9 cellular contexts compared by ENCODE assay signal in genomic region chr10:104297697-104298660, GRCh38. TPM values are rescaled to one million over a fixed set of nuclear protein-coding genes. Genes with fewer than 3 reads are reported as not detected.
DNase-seq lines count a peak whose midpoint lies in the region; ATAC-seq and TF ChIP-seq lines count a peak whose summit lies in the region.
"Had no signal": no experiment of that assay in that cellular context is flagged by ENCODE, and none has a peak within 500 bp of the region (broad histone marks: within the 10 kb centered on the region; RNA-seq: fewer than 3 reads in every experiment).

No MANE protein-coding gene starts in this region.

- H3K4me1 Mint-ChIP-seq in stimulated activated naive B cell treated with anti-CD40 and anti-IgM and Interleukin-4, amounts not matched to agents 10 μg/mL and 1 μg/mL and 100 μg/mL, for 72 hours, result peaks cover 1 to 5% of the 10 kb centered on the region in 2 donors

- peak; percentile 60 for TF ChIP-seq CTCF in fibroblast of pulmonary artery (IDR thresholded peaks at IDR 0.05; ENCODE audit: low read length, missing control alignments)

- H3K36me3 Mint-ChIP-seq in stimulated activated naive B cell treated with anti-CD40 and anti-IgM and Interleukin-4, amounts not matched to agents 10 μg/mL and 1 μg/mL and 100 μg/mL, for 72 hours, result no peaks in the 10 kb centered on the region

- H3K27me3 Mint-ChIP-seq in stimulated activated naive B cell treated with anti-CD40 and anti-IgM and Interleukin-4, amounts not matched to agents 10 μg/mL and 1 μg/mL and 100 μg/mL, for 72 hours, result peaks cover 18 to 24% of the 10 kb centered on the region in 2 donors

- H3K4me3 ChIP-seq in fibroblast of pulmonary artery (replicated peaks; ENCODE audit: low read depth, low read length), result no peak overlapping the region

- peak; percentile 46 to 56 for ATAC-seq in stimulated activated naive B cell treated with anti-CD40 and anti-IgM and Interleukin-4, amounts not matched to agents 10 μg/mL and 1 μg/mL and 100 μg/mL, for 72 hours (replicated peaks)
- no peak for ATAC-seq in HG02981 (IDR thresholded peaks at IDR 0.05; ENCODE audit: unreplicated experiment)

- no peak overlapping the region for H3K27ac Mint-ChIP-seq in stimulated activated naive B cell treated with anti-CD40 and anti-IgM and Interleukin-4, amounts not matched to agents 10 μg/mL and 1 μg/mL and 100 μg/mL, for 72 hours

- no peak overlapping the region for H3K4me3 Mint-ChIP-seq in stimulated activated naive B cell treated with anti-CD40 and anti-IgM and Interleukin-4, amounts not matched to agents 10 μg/mL and 1 μg/mL and 100 μg/mL, for 72 hours

- no peaks in the 10 kb centered on the region for H3K9me3 Mint-ChIP-seq in stimulated activated naive B cell treated with anti-CD40 and anti-IgM and Interleukin-4, amounts not matched to agents 10 μg/mL and 1 μg/mL and 100 μg/mL, for 72 hours

- DNase-seq in activated effector memory CD4-positive, alpha-beta T cell treated with anti-CD3 and anti-CD28 coated beads, Interleukin-2, amount 50 U/mL, for 16 hours, result peak; percentile 74
- DNase-seq in activated effector memory CD4-positive, alpha-beta T cell treated with Interleukin-2 at 50 U/mL for 16 hours, result no peak
- DNase-seq in T1000 (lab: John Stamatoyannopoulos, UW) (peak; percentile 9), fibroblast of pulmonary artery (ENCODE audit: low read depth) (peak; percentile 59), AG08395 (ENCODE audit: low spot score) (no peak), H4 (ENCODE audit: low spot score) (no peak)
- DNase-seq in stimulated activated naive B cell treated with anti-CD40 and anti-IgM and Interleukin-4, amounts not matched to agents 10 μg/mL and 1 μg/mL and 100 μg/mL, for 72 hours, result no peak
- DNase-seq: NCI-H2171 treated with DMSO at 0.1 percent for 48 hours had no signal

RNA-seq across cellular contexts. Expression of gene GSTO2, which starts 29.0 kb away (rescaled TPM):
- 0.72 TPM in 1 of 2 replicates, not detected in the other for total RNA-seq in H4 (2014; rRNA removed; shearing (Covaris generic))

RNA-seq across cellular contexts. Expression of gene ITPRIP, which starts 40.3 kb away (rescaled TPM):
- 1.3 and 3.3 TPM in 2 replicates for total RNA-seq in H4 (2014; rRNA removed; shearing (Covaris generic))

RNA-seq across cellular contexts. Expression of gene GSTO1, which starts 43.3 kb away (rescaled TPM):
- 171 and 239 TPM in 2 replicates for total RNA-seq in H4 (2014; rRNA removed; shearing (Covaris generic))

RNA-seq across cellular contexts. Expression of gene CFAP58, which starts 55.7 kb away (rescaled TPM):
- total RNA-seq in H4 (2014; rRNA removed; shearing (Covaris generic)), result 0.08 and 0.12 TPM in 2 replicates

Comparison
In these comparisons a context has a peak if more than half of its experiments do, and no peak if none do; other contexts are left out.
1. DNase-seq: peak in activated effector memory CD4-positive, alpha-beta T cell treated with anti-CD3 and anti-CD28 coated beads, Interleukin-2, amount 50 U/mL, for 16 hours (single experiment), T1000 (single experiment) and fibroblast of pulmonary artery (single experiment); none in activated effector memory CD4-positive, alpha-beta T cell treated with Interleukin-2 at 50 U/mL for 16 hours (single experiment), stimulated activated naive B cell treated with anti-CD40 and anti-IgM and Interleukin-4, amounts not matched to agents 10 μg/mL and 1 μg/mL and 100 μg/mL, for 72 hours (single experiment), AG08395 (single experiment) and H4 (single experiment).